17 cellular contexts compared by ENCODE assay signal in the genomic region with DNA sequence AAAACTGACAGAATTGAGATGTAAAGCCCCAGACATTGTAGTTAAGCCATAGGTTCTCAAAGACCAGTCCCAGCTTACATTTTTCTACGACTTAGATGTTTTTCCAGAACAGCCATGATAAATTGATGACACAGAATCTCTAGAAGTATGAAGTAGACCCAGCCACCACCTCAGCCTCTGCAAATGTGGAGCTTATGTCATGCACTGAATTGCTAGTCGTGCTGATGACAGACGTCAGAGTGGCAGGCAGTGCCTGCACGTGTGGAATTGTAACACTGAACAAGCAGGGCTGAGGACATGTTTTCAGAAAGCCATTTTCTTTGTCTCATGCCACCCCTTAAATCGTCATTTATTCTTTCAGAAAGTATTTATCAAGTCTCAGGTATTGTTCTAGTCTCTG.
DNase-seq lines count a peak whose midpoint lies in the region; ATAC-seq and TF ChIP-seq lines count a peak whose summit lies in the region.
"Had no signal": no experiment of that assay in that cellular context is flagged by ENCODE, and none has a peak within 500 bp of the region (broad histone marks: within the 10 kb centered on the region; RNA-seq: fewer than 3 reads in every experiment).

No MANE protein-coding gene starts in this region.

- peak overlapping the region; percentile 73 for H3K27ac ChIP-seq in SJSA1
- H3K27ac ChIP-seq in epithelial cell of prostate, result peak overlapping the region; percentile 40
- H3K27ac ChIP-seq in left ventricle myocardium inferior (replicated peaks), result no peak overlapping the region
- H3K27ac ChIP-seq: BLaER1 treated with 17β-estradiol and CSF1 and Interleukin-3, amounts not matched to agents 10 nM and 100 nM; thoracic aorta; VCaP had no signal

- H3K27ac Mint-ChIP-seq in osteocyte (ENCODE audit: unreplicated experiment), result peak overlapping the region; percentile 59
- H3K27ac Mint-ChIP-seq: activated CD4-positive, alpha-beta memory T cell treated with anti-CD3 and anti-CD28 coated beads for 36 hours; activated naive CD8-positive, alpha-beta T cell treated with anti-CD3 and anti-CD28 coated beads for 36 hours had no signal

- H3K4me3 ChIP-seq in SJSA1 (no peak overlapping the region), left ventricle myocardium inferior (no peak overlapping the region)
- H3K4me3 ChIP-seq: BLaER1 treated with 17β-estradiol and CSF1 and Interleukin-3, amounts not matched to agents 10 nM and 100 nM; thoracic aorta had no signal

- peaks cover 14% of the 10 kb centered on the region for H3K4me1 Mint-ChIP-seq in osteocyte (ENCODE audit: unreplicated experiment)

- ATAC-seq in GM18858 (IDR thresholded peaks at IDR 0.05; ENCODE audit: unreplicated experiment), result no peak

- no peaks in the 10 kb centered on the region for H3K9me3 ChIP-seq in SJSA1 (replicated peaks)
- no peaks in the 10 kb centered on the region for H3K9me3 ChIP-seq in left ventricle myocardium inferior (replicated peaks)
- H3K9me3 ChIP-seq: BLaER1 treated with 17β-estradiol and CSF1 and Interleukin-3, amounts not matched to agents 10 nM and 100 nM; thoracic aorta had no signal

- H3K4me1 ChIP-seq in SJSA1 (replicated peaks), result peaks cover 21% of the 10 kb centered on the region
- H3K4me1 ChIP-seq in left ventricle myocardium inferior, result no peaks in the 10 kb centered on the region

- H3K36me3 ChIP-seq in SJSA1 (peaks cover 17% of the 10 kb centered on the region; the same call in 1 of the 2 replicates), left ventricle myocardium inferior (peaks cover 18% of the 10 kb centered on the region)
- H3K36me3 ChIP-seq: thoracic aorta had no signal

- H3K36me3 Mint-ChIP-seq in osteocyte (ENCODE audit: unreplicated experiment), result peaks cover 21% of the 10 kb centered on the region
- H3K36me3 Mint-ChIP-seq: activated CD4-positive, alpha-beta memory T cell treated with anti-CD3 and anti-CD28 coated beads for 36 hours; activated naive CD8-positive, alpha-beta T cell treated with anti-CD3 and anti-CD28 coated beads for 36 hours had no signal

- H3K4me3 Mint-ChIP-seq in osteocyte (ENCODE audit: unreplicated experiment), result no peak overlapping the region
- H3K4me3 Mint-ChIP-seq: activated CD4-positive, alpha-beta memory T cell treated with anti-CD3 and anti-CD28 coated beads for 36 hours; activated naive CD8-positive, alpha-beta T cell treated with anti-CD3 and anti-CD28 coated beads for 36 hours had no signal

- TF ChIP-seq CTCF in osteocyte (IDR thresholded peaks at IDR 0.05) (no peak), left ventricle myocardium inferior (IDR thresholded peaks at IDR 0.05; ENCODE audit: borderline replicate concordance) (no peak)

- H3K27me3 Mint-ChIP-seq in osteocyte (ENCODE audit: unreplicated experiment), result no peaks in the 10 kb centered on the region
- H3K27me3 Mint-ChIP-seq: activated CD4-positive, alpha-beta memory T cell treated with anti-CD3 and anti-CD28 coated beads for 36 hours; activated naive CD8-positive, alpha-beta T cell treated with anti-CD3 and anti-CD28 coated beads for 36 hours had no signal

- no peaks in the 10 kb centered on the region for H3K9me3 Mint-ChIP-seq in osteocyte (ENCODE audit: unreplicated experiment)
- H3K9me3 Mint-ChIP-seq: activated CD4-positive, alpha-beta memory T cell treated with anti-CD3 and anti-CD28 coated beads for 36 hours; activated naive CD8-positive, alpha-beta T cell treated with anti-CD3 and anti-CD28 coated beads for 36 hours had no signal

- intact Hi-C loops in left ventricle myocardium inferior (cut with micrococcal nuclease), result no loop called here

- DNase-seq in HCEC 1CT, result peak; percentile 23
- no peak for DNase-seq in SJSA1 (ENCODE audit: low read depth in 1 of 2, low spot score in 2 of 2)
- DNase-seq in epithelial cell of prostate (ENCODE audit: low read depth, low spot score), result no peak
- DNase-seq in osteocyte (ENCODE audit: extremely low spot score, unreplicated experiment), result no peak
- no peak for DNase-seq in left ventricle myocardium inferior
- DNase-seq in stimulated activated CD4-positive, alpha-beta T cell treated with anti-CD3 and anti-CD28 coated beads, Interleukin-2, amount 100 ng/mL, for 24 hours, result no peak
- DNase-seq: activated naive CD8-positive, alpha-beta T cell treated with anti-CD3 and anti-CD28 coated beads for 36 hours; central memory CD4-positive, alpha-beta T cell; NCI-H1048; NCI-H2107; NCI-H526; stimulated activated CD8-positive, alpha-beta memory T cell treated with anti-CD3 and anti-CD28 coated beads, Interleukin-4, amount 100 ng/mL, for 48 hours had no signal

- H3K27me3 ChIP-seq in SJSA1 (replicated peaks) (no peaks in the 10 kb centered on the region), left ventricle myocardium inferior (ENCODE audit: low read depth) (no peaks in the 10 kb centered on the region)
- H3K27me3 ChIP-seq: BLaER1 treated with 17β-estradiol and CSF1 and Interleukin-3, amounts not matched to agents 10 nM and 100 nM had no signal
